Comparison of ENCODE assay signal across 20 cellular contexts in genomic region chr7:20964214-20964613, GRCh38.
DNase-seq lines count a peak whose midpoint lies in the region; ATAC-seq and TF ChIP-seq lines count a peak whose summit lies in the region.
"Had no signal": no experiment of that assay in that cellular context is flagged by ENCODE, and none has a peak within 500 bp of the region (broad histone marks: within the 10 kb centered on the region; RNA-seq: fewer than 3 reads in every experiment).

No MANE protein-coding gene starts in this region.

- no peaks in the 10 kb centered on the region for H3K36me3 ChIP-seq in adipocyte (ENCODE audit: control insufficient read depth, insufficient read depth, low read length, severe bottlenecking)
- H3K36me3 ChIP-seq in breast epithelium, result no peaks in the 10 kb centered on the region
- H3K36me3 ChIP-seq: right lobe of liver had no signal

- no peak for TF ChIP-seq POLR2A in breast epithelium (IDR thresholded peaks at IDR 0.05)

- peak; percentile 89 for DNase-seq in DMS153 (lab: John Stamatoyannopoulos, UW)
- DNase-seq in NCI-H1092 treated with DMSO at 0.1 percent for 48 hours (lab: John Stamatoyannopoulos, UW), result peak; percentile 93
- DNase-seq in NCI-H2227 (lab: John Stamatoyannopoulos, UW; ENCODE audit: unreplicated experiment), result peak; percentile 87
- DNase-seq in adipocyte (ENCODE audit: low read depth), result peak; percentile 4
- no peak for DNase-seq in dermis blood vessel endothelial cell
- no peak for DNase-seq in breast epithelium (ENCODE audit: low spot score in 2 of 2)
- DNase-seq: activated CD4-positive, alpha-beta memory T cell treated with anti-CD3 and anti-CD28 coated beads, Interleukin-2, amount 10 ng/mL, durations not matched to agents 7 days and 5 days; activated CD4-positive, CD25-positive, alpha-beta regulatory T cell; activated naive CD4-positive, alpha-beta T cell treated with anti-CD3 and anti-CD28 coated beads for 36 hours; anterior cingulate cortex; KG1; kidney glomerular epithelial cell; mammary epithelial cell; right lobe of liver; T1000 had no signal

- intact Hi-C loops in breast epithelium (cut with DNase I; ENCODE audit: low total_unique reads), result no loop called here

- no peaks in the 10 kb centered on the region for H3K4me1 Mint-ChIP-seq in activated T-helper 17 cell treated with anti-CD3 and anti-CD28 coated beads, Interleukin-2, amount 50 U/mL, for 72 hours
- H3K4me1 Mint-ChIP-seq: activated CD4-positive, alpha-beta memory T cell treated with anti-CD3 and anti-CD28 coated beads, Interleukin-2, amount 10 ng/mL, durations not matched to agents 7 days and 5 days; central memory CD8-positive, alpha-beta T cell had no signal

- no peak overlapping the region for H3K4me3 Mint-ChIP-seq in activated T-helper 17 cell treated with anti-CD3 and anti-CD28 coated beads, Interleukin-2, amount 50 U/mL, for 72 hours
- H3K4me3 Mint-ChIP-seq: activated CD4-positive, alpha-beta memory T cell treated with anti-CD3 and anti-CD28 coated beads, Interleukin-2, amount 10 ng/mL, durations not matched to agents 7 days and 5 days; activated naive CD4-positive, alpha-beta T cell treated with anti-CD3 and anti-CD28 coated beads for 36 hours; central memory CD8-positive, alpha-beta T cell had no signal

- no peaks in the 10 kb centered on the region for H3K27me3 Mint-ChIP-seq in activated T-helper 17 cell treated with anti-CD3 and anti-CD28 coated beads, Interleukin-2, amount 50 U/mL, for 72 hours
- H3K27me3 Mint-ChIP-seq: activated CD4-positive, alpha-beta memory T cell treated with anti-CD3 and anti-CD28 coated beads, Interleukin-2, amount 10 ng/mL, durations not matched to agents 7 days and 5 days; central memory CD8-positive, alpha-beta T cell had no signal

- TF ChIP-seq CTCF in breast epithelium (IDR thresholded peaks at IDR 0.05), result no peak

- H3K27ac ChIP-seq in breast epithelium, result no peak overlapping the region
- H3K27ac ChIP-seq: A549, right lobe of liver had no signal

- H3K27ac Mint-ChIP-seq in activated T-helper 17 cell treated with anti-CD3 and anti-CD28 coated beads, Interleukin-2, amount 50 U/mL, for 72 hours, result no peak overlapping the region
- H3K27ac Mint-ChIP-seq: activated CD4-positive, alpha-beta memory T cell treated with anti-CD3 and anti-CD28 coated beads, Interleukin-2, amount 10 ng/mL, durations not matched to agents 7 days and 5 days; activated naive CD4-positive, alpha-beta T cell treated with anti-CD3 and anti-CD28 coated beads for 36 hours had no signal

- H3K36me3 Mint-ChIP-seq in activated T-helper 17 cell treated with anti-CD3 and anti-CD28 coated beads, Interleukin-2, amount 50 U/mL, for 72 hours (ENCODE audit: low read depth), result no peaks in the 10 kb centered on the region

- ATAC-seq in activated T-helper 17 cell treated with anti-CD3 and anti-CD28 coated beads, Interleukin-2, amount 50 U/mL, for 72 hours (replicated peaks), result no peak
- ATAC-seq in HG03108 (IDR thresholded peaks at IDR 0.05; ENCODE audit: unreplicated experiment), result no peak
- ATAC-seq: A549, SK-N-SH treated with all-trans-retinoic acid at 6 μM for 48 hours had no signal

- H3K4me3 ChIP-seq in adipocyte (ENCODE audit: low read length) (no peak overlapping the region), breast epithelium (no peak overlapping the region)
- H3K4me3 ChIP-seq: A549, right lobe of liver had no signal

- H3K27me3 ChIP-seq in adipocyte (replicated peaks; ENCODE audit: control insufficient read depth, insufficient read depth, low read length) (no peaks in the 10 kb centered on the region), breast epithelium (no peaks in the 10 kb centered on the region)
- H3K27me3 ChIP-seq: right lobe of liver had no signal

- H3K9ac ChIP-seq in adipocyte (ENCODE audit: low read length), result no peak overlapping the region

- H3K4me1 ChIP-seq in adipocyte (ENCODE audit: control insufficient read depth, insufficient read depth, low read length), result no peaks in the 10 kb centered on the region
- H3K4me1 ChIP-seq in breast epithelium, result no peaks in the 10 kb centered on the region
- H3K4me1 ChIP-seq: A549 had no signal

- H3K9me3 Mint-ChIP-seq in activated T-helper 17 cell treated with anti-CD3 and anti-CD28 coated beads, Interleukin-2, amount 50 U/mL, for 72 hours, result no peaks in the 10 kb centered on the region
- H3K9me3 Mint-ChIP-seq: activated CD4-positive, alpha-beta memory T cell treated with anti-CD3 and anti-CD28 coated beads, Interleukin-2, amount 10 ng/mL, durations not matched to agents 7 days and 5 days; activated naive CD4-positive, alpha-beta T cell treated with anti-CD3 and anti-CD28 coated beads for 36 hours had no signal

- H3K9me3 ChIP-seq in adipocyte (ENCODE audit: control insufficient read depth, low read length) (no peaks in the 10 kb centered on the region), breast epithelium (no peaks in the 10 kb centered on the region)
- H3K9me3 ChIP-seq: A549, right lobe of liver had no signal

Comparison
In these comparisons a context has a peak if more than half of its experiments do, and no peak if none do; other contexts are left out.
1. DNase-seq: peak in DMS153 (single experiment), NCI-H1092 treated with DMSO at 0.1 percent for 48 hours (single experiment), NCI-H2227 (single experiment) and adipocyte (single experiment); none in dermis blood vessel endothelial cell (single experiment) and breast epithelium (0 of 2).